In the genomic region with DNA sequence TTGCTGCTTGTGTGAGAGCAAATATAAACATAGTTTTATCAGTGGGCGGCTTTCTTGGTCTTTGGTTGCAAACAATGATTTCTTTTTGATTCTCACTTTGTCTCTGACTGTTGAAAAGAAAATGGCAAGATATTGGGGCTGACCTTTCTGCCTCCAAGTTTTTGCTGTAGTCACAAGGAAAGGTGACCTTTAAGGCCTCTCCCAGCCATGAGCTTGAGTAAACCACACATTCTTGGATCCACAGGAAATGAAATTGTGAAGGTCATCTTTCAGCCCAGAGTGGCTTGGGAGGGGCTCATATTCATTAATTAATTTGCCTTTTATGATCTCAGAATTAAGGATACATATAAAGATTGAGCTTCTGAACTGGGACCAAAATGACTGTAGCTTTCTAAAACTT, we compare ENCODE assay signal across 20 cellular contexts.
"Had no signal": no experiment of that assay in that cellular context is flagged by ENCODE, and none has a peak within 500 bp of the region (broad histone marks: within the 10 kb centered on the region; RNA-seq: fewer than 3 reads in every experiment).

No MANE protein-coding gene starts in this region.

- H3K27me3 ChIP-seq: heart left ventricle, ovary, testis, tibial nerve, upper lobe of right lung, vagina had no signal

- H3K36me3 ChIP-seq: heart left ventricle, ovary, prostate gland, tibial nerve, upper lobe of right lung, vagina had no signal

- DNase-seq: effector CD4-positive, alpha-beta T cell; heart left ventricle; hippocampal formation; kidney glomerular epithelial cell; mammary epithelial cell; naive thymus-derived CD8-positive, alpha-beta T cell; nucleus accumbens; ovary; stimulated activated CD4-positive, alpha-beta T cell treated with anti-CD3 and anti-CD28 coated beads, Interleukin-2, amount 100 ng/mL, for 24 hours; stimulated activated CD4-positive, alpha-beta T cell treated with anti-CD3 and anti-CD28 coated beads, Interleukin-4, amount 100 ng/mL, for 4 hours; stimulated activated naive B cell treated with anti-CD40 and anti-IgM and Interleukin-4, amounts not matched to agents 10 μg/mL and 1 μg/mL and 100 μg/mL, for 72 hours; stimulated activated naive CD8-positive, alpha-beta T cell treated with anti-CD3 and anti-CD28 coated beads, Interleukin-15, amount 100 ng/mL, for 72 hours; testis; upper lobe of right lung had no signal

- H3K4me1 ChIP-seq: heart left ventricle, prostate gland, testis, tibial nerve, upper lobe of right lung, vagina had no signal

- H3K27ac ChIP-seq: coronary artery, heart left ventricle, ovary, prostate gland, skin epidermis, testis, tibial nerve, upper lobe of right lung, vagina had no signal

- ATAC-seq: heart left ventricle; naive thymus-derived CD8-positive, alpha-beta T cell; sciatic nerve; stimulated activated naive B cell treated with anti-CD40 and anti-IgM and Interleukin-4, amounts not matched to agents 10 μg/mL and 1 μg/mL and 100 μg/mL, for 72 hours; stimulated activated naive CD8-positive, alpha-beta T cell treated with anti-CD3 and anti-CD28 coated beads, Interleukin-15, amount 100 ng/mL, for 72 hours; upper lobe of right lung had no signal

- H3K9me3 ChIP-seq: ovary, prostate gland, testis, tibial nerve, upper lobe of right lung, vagina had no signal

- H3K4me3 ChIP-seq: coronary artery, heart left ventricle, ovary, prostate gland, skin epidermis, testis, tibial nerve, upper lobe of right lung, vagina had no signal
